In the genomic region with DNA sequence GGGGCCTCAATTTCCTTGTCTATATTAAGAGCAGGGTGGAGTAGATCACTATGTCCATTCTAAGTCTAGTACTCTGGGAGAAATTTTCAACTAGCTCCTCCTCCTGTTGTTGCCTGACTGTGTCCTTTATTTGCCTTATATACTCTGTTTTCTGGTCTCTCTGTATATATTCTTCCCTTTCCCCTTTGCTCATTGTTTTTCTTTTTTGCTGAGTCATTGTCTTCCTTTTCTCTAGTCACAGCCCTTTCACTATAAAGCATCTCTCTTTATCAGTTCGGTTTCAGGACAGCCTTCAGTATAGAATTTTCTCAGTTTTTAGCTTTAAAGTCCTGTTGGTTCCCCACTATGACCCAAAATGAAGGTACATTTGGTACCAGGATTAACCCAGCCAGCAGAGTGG, we compare ENCODE assay signal across 1 cellular context.
TF ChIP-seq lines count a peak whose summit lies in the region.

No MANE protein-coding gene starts in this region.

TF ChIP-seq in H1, 55 proteins besides CTCF, POLR2A, EP300 and RAD21:
- TF ChIP-seq CHD1 (IDR thresholded peaks at IDR 0.05; ENCODE audit: low read depth, low read length) (no peak), MAFK (IDR thresholded peaks at IDR 0.05; ENCODE audit: low read depth, low read length) (peak; percentile 85), BACH1 (IDR thresholded peaks at IDR 0.05; ENCODE audit: low read length) (peak; percentile 96)
